In the genomic region with DNA sequence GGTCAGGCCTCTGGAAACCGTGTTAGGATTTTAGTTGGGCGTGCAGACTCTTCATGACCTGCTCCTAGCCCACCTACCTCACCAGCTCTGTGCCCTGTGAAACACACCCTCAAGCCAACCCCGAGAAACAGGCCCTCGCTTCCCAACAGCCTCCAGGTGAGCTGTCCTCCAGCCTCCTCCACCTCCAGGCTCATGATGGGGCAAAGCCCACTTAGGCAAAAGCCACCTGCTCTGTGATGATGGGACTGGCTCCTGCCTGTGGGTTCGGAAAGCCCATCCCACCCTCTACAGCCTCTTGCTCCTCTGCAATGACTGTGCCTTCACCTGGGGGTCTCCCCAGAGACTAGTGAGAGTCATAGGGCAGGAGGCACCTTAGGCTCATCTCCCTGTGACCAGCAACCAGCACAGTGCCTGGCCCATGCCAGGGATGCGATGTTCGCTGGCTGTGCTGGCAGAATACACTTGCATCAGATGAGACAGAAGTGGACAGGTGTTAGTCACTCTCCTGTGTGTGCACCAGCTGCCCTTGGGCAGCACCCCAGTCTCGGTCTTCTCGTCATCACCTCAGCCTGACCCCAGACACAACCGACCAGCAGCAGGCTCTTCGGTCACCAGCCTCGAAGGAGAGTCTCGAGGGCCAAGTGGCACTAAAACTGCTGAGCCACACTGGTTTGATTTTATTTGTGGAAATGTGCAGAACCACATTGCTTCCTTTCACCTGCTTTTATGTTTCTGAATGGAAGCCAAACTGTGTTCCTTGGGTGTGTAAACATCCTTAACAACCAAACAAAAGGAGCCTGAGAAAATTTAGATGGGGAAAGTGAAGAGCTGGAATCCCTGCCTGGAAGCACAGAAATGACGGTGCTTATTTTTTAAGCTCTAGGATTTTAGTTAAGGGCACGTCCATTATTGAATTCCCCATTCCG, we compare ENCODE assay signal across 17 cellular contexts. TPM values are rescaled to one million over a fixed set of nuclear protein-coding genes. Genes with fewer than 3 reads are reported as not detected.
A peak's percentile ranks its signal among the peaks of the same experiment; 100 is the strongest.
DNase-seq lines count a peak whose midpoint lies in the region; ATAC-seq and TF ChIP-seq lines count a peak whose summit lies in the region.
"Had no signal": no experiment of that assay in that cellular context is flagged by ENCODE, and none has a peak within 500 bp of the region (broad histone marks: within the 10 kb centered on the region; RNA-seq: fewer than 3 reads in every experiment).

No MANE protein-coding gene starts in this region.

- H3K27ac ChIP-seq in GM23248 (peak overlapping the region; percentile 66), esophagus squamous epithelium (peak overlapping the region in 3 of 4 donors; percentile 9 to 81 (median 30)), skeletal muscle tissue (ENCODE audit: low read depth, low read length) (peak overlapping the region; percentile 94)
- H3K27ac ChIP-seq: neutrophil had no signal

- H3K79me2 ChIP-seq in GM23248 (ENCODE audit: insufficient read depth), result peaks cover 100% of the 10 kb centered on the region

- WGBS in GM23248 (ENCODE audit: low coverage in 1 of 2, low lambda C conversion rate in 2 of 2, missing lambda C conversion rate in 2 of 2), 2 experiments, result 52% methylated on average over 16 of the region's 16 CpGs
- 78 to 80% methylated on average over 7 to 13 of the region's 16 CpGs for WGBS in esophagus squamous epithelium, 2 donors

- H3K9me3 ChIP-seq in GM23248 (ENCODE audit: low read depth) (no peaks in the 10 kb centered on the region), esophagus squamous epithelium (no peaks in the 10 kb centered on the region), skeletal muscle tissue (ENCODE audit: control insufficient read depth in 3 of 3, low read length in 3 of 3) (no peaks in the 10 kb centered on the region)
- H3K9me3 ChIP-seq: BE2C, neutrophil, SK-N-SH had no signal

- H2AFZ ChIP-seq in GM23248, result no peak overlapping the region

- in situ Hi-C loops in GM23248 (cut with MboI), result loop anchor here (10.0 kb wide), 2 partner anchors 144 to 244 kb away; no protein-coding TSS in a partner anchor

- no peak overlapping the region for H3K4me3 ChIP-seq in GM23248
- peak overlapping the region in 1 of 4 donors; percentile 9 for H3K4me3 ChIP-seq in esophagus squamous epithelium
- H3K4me3 ChIP-seq in skeletal muscle tissue (ENCODE audit: low read length in 3 of 3), result no peak overlapping the region

- TF ChIP-seq CTCF in esophagus squamous epithelium (IDR thresholded peaks at IDR 0.05) (no peak), natural killer cell (IDR thresholded peaks at IDR 0.05) (no peak)

- peaks cover 12 to 13% of the 10 kb centered on the region in 2 donors for H3K4me1 Mint-ChIP-seq in natural killer cell

- no peaks in the 10 kb centered on the region for H3K9me3 Mint-ChIP-seq in natural killer cell
- H3K9me3 Mint-ChIP-seq: activated T-cell treated with anti-CD3 and anti-CD28 coated beads, Interleukin-2, amount 50 U/mL, for 72 hours had no signal

- peaks cover 23% of the 10 kb centered on the region; the same call in 1 of the 2 replicates for H4K20me1 ChIP-seq in GM23248 (ENCODE audit: insufficient read depth)

- H3K4me2 ChIP-seq in GM23248 (ENCODE audit: unreplicated experiment), result no peak overlapping the region

- H3K27me3 ChIP-seq in GM23248 (replicated peaks; ENCODE audit: insufficient read depth) (no peaks in the 10 kb centered on the region), esophagus squamous epithelium (no peaks in the 10 kb centered on the region), skeletal muscle tissue (ENCODE audit: control insufficient read depth in 3 of 3, insufficient read depth in 3 of 3, low read length in 3 of 3) (no peaks in the 10 kb centered on the region)

- H3K27me3 Mint-ChIP-seq in natural killer cell (ENCODE audit: low read depth in 2 of 2), result peaks cover 13 to 30% of the 10 kb centered on the region in 2 donors

- no peak for ATAC-seq in natural killer cell
- ATAC-seq: activated T-cell treated with anti-CD3 and anti-CD28 coated beads, Interleukin-2, amount 50 U/mL, for 72 hours had no signal

- H3F3A ChIP-seq in GM23248 (ENCODE audit: insufficient read depth), result peaks cover 50% of the 10 kb centered on the region

- no peaks in the 10 kb centered on the region for H3K9me2 ChIP-seq in GM23248 (ENCODE audit: insufficient read depth)
- H3K9me2 ChIP-seq: SK-N-SH had no signal

- H3K4me3 Mint-ChIP-seq in natural killer cell, result no peak overlapping the region
- H3K4me3 Mint-ChIP-seq: activated T-cell treated with anti-CD3 and anti-CD28 coated beads, Interleukin-2, amount 50 U/mL, for 72 hours had no signal

- H3K36me3 Mint-ChIP-seq in natural killer cell, result no peaks in the 10 kb centered on the region

- H3K4me1 ChIP-seq in GM23248 (ENCODE audit: insufficient read depth), result peaks cover 74% of the 10 kb centered on the region
- H3K4me1 ChIP-seq in esophagus squamous epithelium, result peaks cover 4 to 87% (median 49%) of the 10 kb centered on the region in 3 donors
- peaks cover 45 to 57% (median 53%) of the 10 kb centered on the region in 3 donors for H3K4me1 ChIP-seq in skeletal muscle tissue (ENCODE audit: control insufficient read depth in 3 of 3, insufficient read depth in 3 of 3, low read length in 3 of 3)

- intact Hi-C loops in esophagus squamous epithelium (cut with DNase I) (loop anchor here (5.0 to 10.0 kb wide), 3 partner anchors 104 to 191 kb away; partner anchors contain the start of gene FAM50B), natural killer cell (cut with micrococcal nuclease) (no loop called here)

- no peak for TF ChIP-seq POLR2A in esophagus squamous epithelium (IDR thresholded peaks at IDR 0.05)

- peaks cover 25% of the 10 kb centered on the region for H3K36me3 ChIP-seq in GM23248 (ENCODE audit: low read depth)
- H3K36me3 ChIP-seq in esophagus squamous epithelium, result peaks cover 11 to 26% (median 14%) of the 10 kb centered on the region in 3 donors
- H3K36me3 ChIP-seq in skeletal muscle tissue (ENCODE audit: control insufficient read depth in 3 of 3, insufficient read depth in 3 of 3, low read length in 3 of 3), result peaks cover 15 to 25% (median 22%) of the 10 kb centered on the region in 3 donors
- H3K36me3 ChIP-seq: BE2C, neutrophil had no signal

- peak overlapping the region; percentile 48 for H3K9ac ChIP-seq in GM23248
- H3K9ac ChIP-seq in skeletal muscle tissue (ENCODE audit: low read depth in 1 of 3, low read length in 3 of 3), result peak overlapping the region in 1 of 3 donors; percentile 64
- H3K9ac ChIP-seq: SK-N-SH had no signal

- DNase-seq in GM23248, result no peak
- DNase-seq in NCI-H2196 (lab: John Stamatoyannopoulos, UW; ENCODE audit: unreplicated experiment), result peak; percentile 53
- DNase-seq in esophagus squamous epithelium (lab: John Stamatoyannopoulos, UW), result no peak
- DNase-seq in natural killer cell, result no peak
- DNase-seq in stimulated activated CD4-positive, alpha-beta T cell treated with anti-CD3 and anti-CD28 coated beads, Interleukin-4, amount 100 ng/mL, for 1 hour, result no peak
- DNase-seq in activated CD8-positive, alpha-beta memory T cell treated with anti-CD3 and anti-CD28 coated beads, Interleukin-2, amount 50 U/mL, for 48 hours, result no peak
- DNase-seq: activated CD4-positive, alpha-beta T cell treated with anti-CD3 and anti-CD28 coated beads, Interleukin-2, amount 50 U/mL, for 4 hours; activated T-cell treated with anti-CD3 and anti-CD28 coated beads, Interleukin-2, amount 50 U/mL, for 72 hours; BE2C; cerebellar nuclear complex; NCI-H1092; NCI-H446; SK-N-SH; small intestine; stimulated activated naive CD4-positive, alpha-beta T cell had no signal

- H3K27ac Mint-ChIP-seq in natural killer cell, result no peak overlapping the region
- H3K27ac Mint-ChIP-seq: activated T-cell treated with anti-CD3 and anti-CD28 coated beads, Interleukin-2, amount 50 U/mL, for 72 hours had no signal

RNA-seq across cellular contexts. Expression of gene PXDC1, which starts 10.7 kb away (rescaled TPM):
- total RNA-seq in GM23248 (2014; rRNA removed; shearing (Covaris generic)), result 167 and 192 TPM in 2 replicates
- 122 and 135 TPM in 2 replicates for polyA plus RNA-seq in GM23248 (2016; fragmentation: Nextera tagmentation; extraction: Ambion mirVana)
- 10 to 100 TPM; 12.1 to 58.0 (median 24.0) TPM for total RNA-seq in esophagus squamous epithelium
- total RNA-seq in skeletal muscle tissue, result 14.1 TPM
- under 1 TPM in 2 of 3 donors, not detected in 1; 0.28 TPM for total RNA-seq in natural killer cell

Comparison
In these comparisons a context has a peak if more than half of its experiments do, and no peak if none do; other contexts are left out.
1. H3K27ac ChIP-seq: peak in every context shown above with its lines; median percentile 94 in skeletal muscle tissue; 66 in GM23248; 30 in esophagus squamous epithelium.
2. RNA of gene PXDC1, which starts 10.7 kb away (total RNA-seq): 167 to 192 TPM in GM23248, 12.1 to 58.0 TPM in esophagus squamous epithelium and 14.1 TPM in skeletal muscle tissue (single experiment); 0.28 TPM in natural killer cell; every median in the first group is over 10 times any median in the second.